In genomic region chr10:51422311-51423120, GRCh38 we compare ENCODE assay signal across 2 cellular contexts.
A peak's percentile ranks its signal among the peaks of the same experiment; 100 is the strongest.
TF ChIP-seq lines count a peak whose summit lies in the region.

No MANE protein-coding gene starts in this region.

TF ChIP-seq in SK-N-SH, 30 proteins besides CTCF, POLR2A, EP300 and RAD21:
- TF ChIP-seq USF2 (IDR thresholded peaks at IDR 0.05; ENCODE audit: borderline replicate concordance, low read depth, low read length), result no peak
- peak; percentile 78 for TF ChIP-seq SMC3 (IDR thresholded peaks at IDR 0.05; ENCODE audit: low read depth, low read length)
- TF ChIP-seq SIN3A (IDR thresholded peaks at IDR 0.05; ENCODE audit: borderline replicate concordance, low read depth, low read length), result no peak
- TF ChIP-seq MAX (IDR thresholded peaks at IDR 0.05; ENCODE audit: low read depth), result no peak
- no peak for TF ChIP-seq REST (IDR thresholded peaks at IDR 0.05; ENCODE audit: low read depth, low read length)
- TF ChIP-seq RCOR1 (IDR thresholded peaks at IDR 0.05; ENCODE audit: low read length), result no peak
- no peak for TF ChIP-seq USF1 (IDR thresholded peaks at IDR 0.05; ENCODE audit: borderline replicate concordance, low read depth)
- no peak for TF ChIP-seq RXRA (IDR thresholded peaks at IDR 0.05; ENCODE audit: borderline replicate concordance, low read depth)
- no peak for TF ChIP-seq TAF1 (IDR thresholded peaks at IDR 0.05; ENCODE audit: borderline replicate concordance, low read depth, low read length)
- TF ChIP-seq NFIC (IDR thresholded peaks at IDR 0.05; ENCODE audit: borderline replicate concordance), result no peak
- no peak for TF ChIP-seq IRF3 (IDR thresholded peaks at IDR 0.05; ENCODE audit: low read depth, low read length)
- TF ChIP-seq EZH2phosphoT487 (IDR thresholded peaks at IDR 0.05; ENCODE audit: borderline replicate concordance, low read depth), result no peak
- TF ChIP-seq JUND (IDR thresholded peaks at IDR 0.05), result no peak
- 0 out of 2 replicates have a peak, but pooled peaks have one; percentile 4 for TF ChIP-seq PBX3 (IDR thresholded peaks at IDR 0.05)
- TF ChIP-seq TEAD4 (IDR thresholded peaks at IDR 0.05; ENCODE audit: borderline replicate concordance, insufficient read depth), result no peak
- no peak for TF ChIP-seq POLR2AphosphoS5 (IDR thresholded peaks at IDR 0.05; ENCODE audit: low read depth, low read length)
- no peak for TF ChIP-seq GABPA (IDR thresholded peaks at IDR 0.05; ENCODE audit: low read depth)
- no peak for TF ChIP-seq NRF1 (IDR thresholded peaks at IDR 0.05; ENCODE audit: low read depth, low read length)
- TF ChIP-seq GATA2 (CRISPR knock-in tag; IDR thresholded peaks at IDR 0.05), result peak; percentile 64; the same call in 1 of the 2 replicates
- no peak for TF ChIP-seq YY1 (IDR thresholded peaks at IDR 0.05; ENCODE audit: low read depth)
- no peak for TF ChIP-seq CHD2 (IDR thresholded peaks at IDR 0.05; ENCODE audit: low read length, partially characterized antibody)

TF ChIP-seq in H1, 55 proteins besides CTCF, POLR2A, EP300 and RAD21:
- TF ChIP-seq ASH2L (IDR thresholded peaks at IDR 0.05; ENCODE audit: low read length) (no peak), BACH1 (IDR thresholded peaks at IDR 0.05; ENCODE audit: low read length) (peak; percentile 45; the same call in 1 of the 2 replicates)
